Comparison of ENCODE assay signal across 1 cellular context in the genomic region with DNA sequence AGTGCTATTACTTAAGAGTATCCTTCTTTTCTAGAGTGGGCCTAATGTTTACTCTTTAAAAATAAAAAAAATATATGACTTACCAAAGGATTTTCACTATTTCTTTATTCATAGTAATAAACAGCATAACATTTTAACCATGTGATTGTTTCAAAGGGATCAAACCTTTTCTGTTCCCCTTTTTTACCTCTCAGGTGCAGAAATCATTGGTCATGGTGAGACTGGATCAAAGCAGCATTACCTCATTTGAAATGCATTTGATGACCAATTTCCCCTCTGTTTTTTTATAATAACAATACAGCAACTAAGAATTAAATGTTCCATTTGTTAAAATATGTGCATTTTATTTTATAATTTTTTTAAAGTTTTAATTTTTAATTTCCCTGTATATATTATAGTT.
TF ChIP-seq lines count a peak whose summit lies in the region.

No MANE protein-coding gene starts in this region.

TF ChIP-seq in IMR-90, 13 proteins besides CTCF, POLR2A, EP300 and RAD21 (continued from another document):
- TF ChIP-seq NFE2L2 (IDR thresholded peaks at IDR 0.05; ENCODE audit: low read depth, low read length), result no peak
- TF ChIP-seq, protein P1, sequence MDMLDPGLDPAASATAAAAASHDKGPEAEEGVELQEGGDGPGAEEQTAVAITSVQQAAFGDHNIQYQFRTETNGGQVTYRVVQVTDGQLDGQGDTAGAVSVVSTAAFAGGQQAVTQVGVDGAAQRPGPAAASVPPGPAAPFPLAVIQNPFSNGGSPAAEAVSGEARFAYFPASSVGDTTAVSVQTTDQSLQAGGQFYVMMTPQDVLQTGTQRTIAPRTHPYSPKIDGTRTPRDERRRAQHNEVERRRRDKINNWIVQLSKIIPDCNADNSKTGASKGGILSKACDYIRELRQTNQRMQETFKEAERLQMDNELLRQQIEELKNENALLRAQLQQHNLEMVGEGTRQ (IDR thresholded peaks at IDR 0.05; ENCODE audit: low read depth, low read length), result no peak
